In the genomic region with DNA sequence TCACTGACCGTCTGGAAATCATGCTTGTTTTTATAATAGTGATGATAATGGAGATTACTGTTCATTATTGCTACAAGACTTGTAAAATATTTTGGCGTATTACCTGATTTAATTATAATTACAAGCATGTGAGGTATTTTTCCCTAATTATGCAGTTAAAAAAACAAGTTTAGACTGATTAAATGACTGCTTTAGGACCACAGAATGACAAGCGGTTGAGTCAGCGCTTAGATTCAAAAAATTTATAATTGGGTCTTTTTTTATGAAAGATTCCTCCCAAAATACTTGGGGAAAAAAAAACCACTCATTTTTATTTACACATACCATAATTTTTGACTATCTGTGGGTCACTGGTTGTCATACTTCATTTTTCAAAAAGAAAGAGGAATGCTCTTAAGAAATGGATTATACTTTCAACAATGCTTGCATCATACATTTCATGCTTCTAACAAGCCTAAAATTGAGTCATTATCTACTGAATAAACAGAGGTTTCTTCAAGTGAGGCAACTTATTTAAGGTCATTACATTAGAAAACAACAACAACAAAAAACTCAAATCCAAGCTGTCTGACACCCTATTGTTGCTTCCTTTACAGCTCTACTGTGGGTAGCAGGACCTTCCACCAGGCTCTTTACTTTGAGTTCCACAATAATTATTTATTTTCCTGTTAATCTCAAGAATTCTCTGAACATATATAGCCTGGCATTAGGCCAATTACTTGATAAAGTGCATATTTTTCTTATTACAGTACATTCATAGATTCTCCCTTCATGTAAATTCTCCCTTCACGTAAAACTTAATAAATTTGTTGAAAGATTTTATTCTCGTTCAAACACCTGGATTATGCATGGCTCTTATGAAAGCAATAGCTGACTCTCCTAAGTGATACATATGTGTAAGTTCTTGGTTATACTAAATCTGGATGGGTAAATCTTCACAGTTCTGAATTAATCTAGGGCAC, we compare ENCODE assay signal across 1 cellular context.
TF ChIP-seq lines count a peak whose summit lies in the region.

No MANE protein-coding gene starts in this region.

TF ChIP-seq in H1, 55 proteins besides CTCF, POLR2A, EP300 and RAD21:
- TF ChIP-seq YY1 (IDR thresholded peaks at IDR 0.05; ENCODE audit: low read depth, low read length) (no peak), NRF1 (IDR thresholded peaks at IDR 0.05; ENCODE audit: low read depth, low read length) (no peak), CBX8 (IDR thresholded peaks at IDR 0.05; ENCODE audit: borderline replicate concordance, low read depth, low read length) (no peak), SIX5 (IDR thresholded peaks at IDR 0.05; ENCODE audit: low read depth, low read length) (no peak), SUZ12 (IDR thresholded peaks at IDR 0.05; ENCODE audit: low read length) (no peak), FOSL1 (IDR thresholded peaks at IDR 0.05; ENCODE audit: insufficient read depth, low read depth, low read length) (no peak), HDAC2 (IDR thresholded peaks at IDR 0.05; ENCODE audit: borderline replicate concordance in 1 of 2, low read depth in 2 of 2, low read length in 2 of 2) (no peak), RNF2 (IDR thresholded peaks at IDR 0.05; ENCODE audit: borderline replicate concordance, low read depth, low read length, missing control alignments, poor library complexity, severe bottlenecking) (no peak), GTF2F1 (IDR thresholded peaks at IDR 0.05; ENCODE audit: borderline replicate concordance, low read depth, low read length) (no peak), CBX5 (IDR thresholded peaks at IDR 0.05; ENCODE audit: low read depth, low read length) (no peak), RXRA (IDR thresholded peaks at IDR 0.05; ENCODE audit: insufficient read depth, low read depth, low read length) (no peak), CTBP2 (IDR thresholded peaks at IDR 0.05; ENCODE audit: borderline replicate concordance, insufficient read depth, insufficient read length, low read length) (no peak), TEAD4 (IDR thresholded peaks at IDR 0.05; ENCODE audit: low read depth, low read length) (no peak), NANOG (IDR thresholded peaks at IDR 0.05; ENCODE audit: insufficient read depth, low read depth, low read length, poor library complexity, severe bottlenecking) (no peak), BACH1 (IDR thresholded peaks at IDR 0.05; ENCODE audit: low read length) (no peak), BCL11A (IDR thresholded peaks at IDR 0.05; ENCODE audit: low read depth in 2 of 2, low read length in 2 of 2) (no peak), EZH2 (IDR thresholded peaks at IDR 0.05; ENCODE audit: low read depth, low read length, severe bottlenecking) (no peak)
- TF ChIP-seq, protein P1, sequence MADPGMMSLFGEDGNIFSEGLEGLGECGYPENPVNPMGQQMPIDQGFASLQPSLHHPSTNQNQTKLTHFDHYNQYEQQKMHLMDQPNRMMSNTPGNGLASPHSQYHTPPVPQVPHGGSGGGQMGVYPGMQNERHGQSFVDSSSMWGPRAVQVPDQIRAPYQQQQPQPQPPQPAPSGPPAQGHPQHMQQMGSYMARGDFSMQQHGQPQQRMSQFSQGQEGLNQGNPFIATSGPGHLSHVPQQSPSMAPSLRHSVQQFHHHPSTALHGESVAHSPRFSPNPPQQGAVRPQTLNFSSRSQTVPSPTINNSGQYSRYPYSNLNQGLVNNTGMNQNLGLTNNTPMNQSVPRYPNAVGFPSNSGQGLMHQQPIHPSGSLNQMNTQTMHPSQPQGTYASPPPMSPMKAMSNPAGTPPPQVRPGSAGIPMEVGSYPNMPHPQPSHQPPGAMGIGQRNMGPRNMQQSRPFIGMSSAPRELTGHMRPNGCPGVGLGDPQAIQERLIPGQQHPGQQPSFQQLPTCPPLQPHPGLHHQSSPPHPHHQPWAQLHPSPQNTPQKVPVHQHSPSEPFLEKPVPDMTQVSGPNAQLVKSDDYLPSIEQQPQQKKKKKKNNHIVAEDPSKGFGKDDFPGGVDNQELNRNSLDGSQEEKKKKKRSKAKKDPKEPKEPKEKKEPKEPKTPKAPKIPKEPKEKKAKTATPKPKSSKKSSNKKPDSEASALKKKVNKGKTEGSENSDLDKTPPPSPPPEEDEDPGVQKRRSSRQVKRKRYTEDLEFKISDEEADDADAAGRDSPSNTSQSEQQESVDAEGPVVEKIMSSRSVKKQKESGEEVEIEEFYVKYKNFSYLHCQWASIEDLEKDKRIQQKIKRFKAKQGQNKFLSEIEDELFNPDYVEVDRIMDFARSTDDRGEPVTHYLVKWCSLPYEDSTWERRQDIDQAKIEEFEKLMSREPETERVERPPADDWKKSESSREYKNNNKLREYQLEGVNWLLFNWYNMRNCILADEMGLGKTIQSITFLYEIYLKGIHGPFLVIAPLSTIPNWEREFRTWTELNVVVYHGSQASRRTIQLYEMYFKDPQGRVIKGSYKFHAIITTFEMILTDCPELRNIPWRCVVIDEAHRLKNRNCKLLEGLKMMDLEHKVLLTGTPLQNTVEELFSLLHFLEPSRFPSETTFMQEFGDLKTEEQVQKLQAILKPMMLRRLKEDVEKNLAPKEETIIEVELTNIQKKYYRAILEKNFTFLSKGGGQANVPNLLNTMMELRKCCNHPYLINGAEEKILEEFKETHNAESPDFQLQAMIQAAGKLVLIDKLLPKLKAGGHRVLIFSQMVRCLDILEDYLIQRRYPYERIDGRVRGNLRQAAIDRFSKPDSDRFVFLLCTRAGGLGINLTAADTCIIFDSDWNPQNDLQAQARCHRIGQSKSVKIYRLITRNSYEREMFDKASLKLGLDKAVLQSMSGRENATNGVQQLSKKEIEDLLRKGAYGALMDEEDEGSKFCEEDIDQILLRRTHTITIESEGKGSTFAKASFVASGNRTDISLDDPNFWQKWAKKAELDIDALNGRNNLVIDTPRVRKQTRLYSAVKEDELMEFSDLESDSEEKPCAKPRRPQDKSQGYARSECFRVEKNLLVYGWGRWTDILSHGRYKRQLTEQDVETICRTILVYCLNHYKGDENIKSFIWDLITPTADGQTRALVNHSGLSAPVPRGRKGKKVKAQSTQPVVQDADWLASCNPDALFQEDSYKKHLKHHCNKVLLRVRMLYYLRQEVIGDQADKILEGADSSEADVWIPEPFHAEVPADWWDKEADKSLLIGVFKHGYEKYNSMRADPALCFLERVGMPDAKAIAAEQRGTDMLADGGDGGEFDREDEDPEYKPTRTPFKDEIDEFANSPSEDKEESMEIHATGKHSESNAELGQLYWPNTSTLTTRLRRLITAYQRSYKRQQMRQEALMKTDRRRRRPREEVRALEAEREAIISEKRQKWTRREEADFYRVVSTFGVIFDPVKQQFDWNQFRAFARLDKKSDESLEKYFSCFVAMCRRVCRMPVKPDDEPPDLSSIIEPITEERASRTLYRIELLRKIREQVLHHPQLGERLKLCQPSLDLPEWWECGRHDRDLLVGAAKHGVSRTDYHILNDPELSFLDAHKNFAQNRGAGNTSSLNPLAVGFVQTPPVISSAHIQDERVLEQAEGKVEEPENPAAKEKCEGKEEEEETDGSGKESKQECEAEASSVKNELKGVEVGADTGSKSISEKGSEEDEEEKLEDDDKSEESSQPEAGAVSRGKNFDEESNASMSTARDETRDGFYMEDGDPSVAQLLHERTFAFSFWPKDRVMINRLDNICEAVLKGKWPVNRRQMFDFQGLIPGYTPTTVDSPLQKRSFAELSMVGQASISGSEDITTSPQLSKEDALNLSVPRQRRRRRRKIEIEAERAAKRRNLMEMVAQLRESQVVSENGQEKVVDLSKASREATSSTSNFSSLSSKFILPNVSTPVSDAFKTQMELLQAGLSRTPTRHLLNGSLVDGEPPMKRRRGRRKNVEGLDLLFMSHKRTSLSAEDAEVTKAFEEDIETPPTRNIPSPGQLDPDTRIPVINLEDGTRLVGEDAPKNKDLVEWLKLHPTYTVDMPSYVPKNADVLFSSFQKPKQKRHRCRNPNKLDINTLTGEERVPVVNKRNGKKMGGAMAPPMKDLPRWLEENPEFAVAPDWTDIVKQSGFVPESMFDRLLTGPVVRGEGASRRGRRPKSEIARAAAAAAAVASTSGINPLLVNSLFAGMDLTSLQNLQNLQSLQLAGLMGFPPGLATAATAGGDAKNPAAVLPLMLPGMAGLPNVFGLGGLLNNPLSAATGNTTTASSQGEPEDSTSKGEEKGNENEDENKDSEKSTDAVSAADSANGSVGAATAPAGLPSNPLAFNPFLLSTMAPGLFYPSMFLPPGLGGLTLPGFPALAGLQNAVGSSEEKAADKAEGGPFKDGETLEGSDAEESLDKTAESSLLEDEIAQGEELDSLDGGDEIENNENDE (IDR thresholded peaks at IDR 0.05; ENCODE audit: insufficient replicate concordance, low read length): no peak
- TF ChIP-seq, protein P2, sequence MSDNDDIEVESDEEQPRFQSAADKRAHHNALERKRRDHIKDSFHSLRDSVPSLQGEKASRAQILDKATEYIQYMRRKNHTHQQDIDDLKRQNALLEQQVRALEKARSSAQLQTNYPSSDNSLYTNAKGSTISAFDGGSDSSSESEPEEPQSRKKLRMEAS (IDR thresholded peaks at IDR 0.05): no peak
